In the genomic region with DNA sequence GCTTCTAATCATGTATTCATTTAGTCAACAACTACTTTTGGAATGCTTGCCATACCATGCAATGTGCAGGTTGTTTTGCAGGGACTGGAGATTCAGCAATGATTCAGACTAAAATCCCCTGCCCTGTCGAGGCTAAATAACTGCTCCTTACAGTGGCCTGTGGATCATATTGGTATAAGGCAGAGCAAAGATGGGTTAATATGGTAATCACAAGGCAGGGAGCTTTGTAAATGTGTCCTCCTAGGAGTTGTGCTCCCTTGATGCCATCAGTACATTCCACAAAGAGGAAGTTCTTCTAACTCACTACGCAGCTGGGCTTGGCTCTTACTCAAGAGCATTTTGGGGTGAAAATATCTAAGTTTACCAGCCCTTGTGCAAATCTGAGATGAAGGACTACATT, we compare ENCODE assay signal across 8 cellular contexts. TPM values are rescaled to one million over a fixed set of nuclear protein-coding genes. Genes with fewer than 3 reads are reported as not detected.
DNase-seq lines count a peak whose midpoint lies in the region; ATAC-seq and TF ChIP-seq lines count a peak whose summit lies in the region.

No MANE protein-coding gene starts in this region.

- H3K9me3 ChIP-seq in sigmoid colon = no peaks in the 10 kb centered on the region

- H3K36me3 ChIP-seq in sigmoid colon = peaks cover 0 to 4% (median under 1%) of the 10 kb centered on the region in 4 donors

- ATAC-seq in HG03045 (IDR thresholded peaks at IDR 0.05; ENCODE audit: unreplicated experiment) (peak; percentile 42), foreskin keratinocyte (peak; percentile 44), HG02852 (IDR thresholded peaks at IDR 0.05; ENCODE audit: unreplicated experiment) (no peak)

- WGBS in sigmoid colon, 2 donors = 7 to 9% methylated on average over 2 of the region's 2 CpGs

- no peak for TF ChIP-seq POLR2A in sigmoid colon (IDR thresholded peaks at IDR 0.05)

- H3K4me3 ChIP-seq in sigmoid colon = peak overlapping the region; percentile 39 to 51 (median 48)

- H3K4me1 ChIP-seq in foreskin keratinocyte = peaks cover 5% of the 10 kb centered on the region
- H3K4me1 ChIP-seq in sigmoid colon = peaks cover 0 to 43% (median 39%) of the 10 kb centered on the region in 4 donors

- intact Hi-C loops in sigmoid colon (cut with DNase I) = no loop called here

- TF ChIP-seq EP300 in sigmoid colon (IDR thresholded peaks at IDR 0.05) = no peak

- peak; percentile 54 for DNase-seq in GF-D8 (lab: John Stamatoyannopoulos, UW)
- peak in 1 of 2 donors; percentile 48 for DNase-seq in foreskin keratinocyte
- DNase-seq in sigmoid colon = no peak
- no peak for DNase-seq in HuH-7.5 (ENCODE audit: low spot score)
- no peak for DNase-seq in middle frontal gyrus (ENCODE audit: extremely low spot score, low spot score)

- H3K27ac ChIP-seq in VCaP (peak overlapping the region; percentile 77), foreskin keratinocyte (peak overlapping the region; percentile 59), sigmoid colon (peak overlapping the region; percentile 84 to 92 (median 87))

- TF ChIP-seq CTCF in VCaP (conservative IDR thresholded peaks at IDR 0.05) (no peak), foreskin keratinocyte (conservative IDR thresholded peaks at IDR 0.05) (no peak), sigmoid colon (IDR thresholded peaks at IDR 0.05) (no peak)

- no peaks in the 10 kb centered on the region for H3K27me3 ChIP-seq in foreskin keratinocyte
- H3K27me3 ChIP-seq in sigmoid colon = no peaks in the 10 kb centered on the region

RNA-seq across cellular contexts. Expression of gene IFIT2, which starts 0.6 kb away (rescaled TPM):
- total RNA-seq in foreskin keratinocyte (2.5 and 2.7 TPM in 2 replicates), sigmoid colon (1 to 10 TPM; 2.0 to 6.8 (median 3.2) TPM)
- polyA plus RNA-seq in foreskin keratinocyte (1.0 and 1.1 TPM in 2 replicates), sigmoid colon (10 to 100 TPM in 1 of 3 donors, 1 to 10 TPM in 2; 3.9 to 13.9 (median 6.6) TPM)

RNA-seq across cellular contexts. Expression of gene IFIT3, which starts 26.6 kb away (rescaled TPM):
- total RNA-seq in foreskin keratinocyte (54.8 and 78.5 TPM in 2 replicates), sigmoid colon (10 to 100 TPM in 2 of 4 donors, 1 to 10 TPM in 2; 8.0 to 20.7 (median 10.5) TPM)
- polyA plus RNA-seq in foreskin keratinocyte (37.5 and 48.5 TPM in 2 replicates), sigmoid colon (10 to 100 TPM in 1 of 3 donors, 1 to 10 TPM in 2; 4.9 to 36.1 (median 7.2) TPM)

RNA-seq across cellular contexts. Expression of gene LIPA, which starts 49.7 kb away (rescaled TPM):
- total RNA-seq in foreskin keratinocyte (63.5 and 65.7 TPM in 2 replicates), sigmoid colon (10 to 100 TPM; 23.1 to 35.7 (median 31.4) TPM)
- polyA plus RNA-seq in foreskin keratinocyte (41.5 and 49.5 TPM in 2 replicates), sigmoid colon (100 to 1,000 TPM in 1 of 3 donors, 10 to 100 TPM in 2; 31.2 to 240 (median 37.6) TPM)
